In the genomic region with DNA sequence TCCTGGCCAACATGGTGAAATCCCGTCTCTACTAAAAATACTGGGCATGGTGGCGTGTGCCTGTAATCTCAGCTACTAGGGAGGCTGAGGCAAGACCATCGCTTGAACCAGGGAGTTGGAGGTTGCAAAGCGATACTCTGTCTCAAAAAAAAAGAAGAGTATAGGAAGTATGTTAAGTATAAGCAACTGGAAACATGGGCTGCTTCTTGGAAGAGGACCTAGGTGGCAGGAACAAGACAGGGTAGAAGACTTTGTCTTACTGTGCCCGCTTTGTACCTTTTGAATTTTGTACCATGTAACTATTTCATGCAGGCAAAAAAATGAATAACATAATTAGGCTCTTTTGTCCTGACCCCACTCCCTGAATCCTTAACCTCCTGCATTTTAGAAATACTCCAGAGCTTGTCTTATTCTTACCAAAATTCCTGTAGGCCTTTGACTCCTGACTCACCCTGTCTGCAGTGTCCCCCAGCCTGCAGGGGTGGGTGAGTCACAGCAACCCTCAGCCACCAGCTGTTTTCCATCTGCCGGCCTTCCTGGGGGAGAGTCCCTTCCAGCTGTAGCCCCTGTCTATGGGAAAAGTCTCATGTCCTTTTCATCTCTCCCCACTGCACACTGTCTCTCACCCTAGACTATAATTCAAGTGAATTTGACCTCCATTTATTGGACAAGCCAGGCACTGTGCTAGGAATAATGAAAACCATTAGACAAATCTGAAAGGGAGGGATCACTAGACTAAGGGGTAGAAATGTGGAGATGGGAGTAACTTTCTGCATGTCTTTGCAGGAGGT, we compare ENCODE assay signal across 1 cellular context.
TF ChIP-seq lines count a peak whose summit lies in the region.

No MANE protein-coding gene starts in this region.

TF ChIP-seq in IMR-90, 13 proteins besides CTCF, POLR2A, EP300 and RAD21:
- TF ChIP-seq MAFK (IDR thresholded peaks at IDR 0.05; ENCODE audit: low read depth, low read length) (no peak), CEBPB (IDR thresholded peaks at IDR 0.05; ENCODE audit: low read depth, low read length) (0 out of 2 replicates have a peak, but pooled peaks have one; percentile 8), SMC3 (IDR thresholded peaks at IDR 0.05; ENCODE audit: low read depth, low read length) (no peak), BHLHE40 (IDR thresholded peaks at IDR 0.05; ENCODE audit: low read depth, low read length) (peak; percentile 62; the same call in 1 of the 2 replicates), USF2 (IDR thresholded peaks at IDR 0.05; ENCODE audit: low read depth, low read length) (no peak; the same call in 1 of the 2 replicates), RCOR1 (IDR thresholded peaks at IDR 0.05; ENCODE audit: insufficient replicate concordance, low read length) (peak; percentile 78), FOS (IDR thresholded peaks at IDR 0.05; ENCODE audit: low read depth, low read length) (peak; percentile 100), ELK1 (IDR thresholded peaks at IDR 0.05; ENCODE audit: borderline replicate concordance, low read depth, low read length) (no peak), MAZ (IDR thresholded peaks at IDR 0.05; ENCODE audit: borderline replicate concordance, low read depth, low read length) (peak; percentile 86), NFE2L2 (IDR thresholded peaks at IDR 0.05; ENCODE audit: low read depth, low read length) (peak; percentile 48; the same call in 1 of the 2 replicates)
